ENCODE assay signal across 17 cellular contexts in genomic region chr3:54857343-54857742, GRCh38.
DNase-seq lines count a peak whose midpoint lies in the region; ATAC-seq and TF ChIP-seq lines count a peak whose summit lies in the region.
"Had no signal": no experiment of that assay in that cellular context is flagged by ENCODE, and none has a peak within 500 bp of the region (broad histone marks: within the 10 kb centered on the region; RNA-seq: fewer than 3 reads in every experiment).

No MANE protein-coding gene starts in this region.

- no peak overlapping the region for H3K4me2 ChIP-seq in IMR-90 (ENCODE audit: low read depth, low read length)
- H3K4me2 ChIP-seq in PC-9: no peak overlapping the region

- H4K20me1 ChIP-seq in IMR-90 (ENCODE audit: insufficient read depth, low read length) (no peaks in the 10 kb centered on the region), PC-9 (ENCODE audit: insufficient read depth) (no peaks in the 10 kb centered on the region)

- peak overlapping the region; percentile 39; the same call in 1 of the 2 replicates for H2BK120ac ChIP-seq in IMR-90 (ENCODE audit: low read depth, low read length)

- H3K4me1 ChIP-seq in IMR-90 (ENCODE audit: control insufficient read depth, insufficient read depth, low read length): peaks cover 11% of the 10 kb centered on the region
- no peaks in the 10 kb centered on the region for H3K4me1 ChIP-seq in foreskin keratinocyte
- peaks cover 11% of the 10 kb centered on the region; the same call in 1 of the 2 replicates for H3K4me1 ChIP-seq in PC-9 (replicated peaks; ENCODE audit: insufficient read depth)

- no peak overlapping the region for H2AK5ac ChIP-seq in IMR-90 (ENCODE audit: low read depth, low read length)

- H3K4me3 ChIP-seq in IMR-90 (ENCODE audit: insufficient read depth, low read depth, low read length) (no peak overlapping the region), PC-9 (no peak overlapping the region)
- H3K4me3 ChIP-seq: gastroesophageal sphincter had no signal

- no peaks in the 10 kb centered on the region for H3K9me3 ChIP-seq in IMR-90 (ENCODE audit: control insufficient read depth, insufficient read depth, low read length)
- H3K9me3 ChIP-seq in PC-9 (ENCODE audit: insufficient read depth, low read depth): no peaks in the 10 kb centered on the region
- H3K9me3 ChIP-seq: gastroesophageal sphincter had no signal

- no peaks in the 10 kb centered on the region for H3K79me2 ChIP-seq in PC-9 (ENCODE audit: low read depth)

- H3K9me1 ChIP-seq in IMR-90 (ENCODE audit: insufficient read depth, low read length): 0 out of 2 replicates have a peak, but pooled peaks cover 10% of the 10 kb centered on the region

- no peak overlapping the region for H3K27ac ChIP-seq in IMR-90 (ENCODE audit: insufficient read depth, low read length)
- no peak overlapping the region for H3K27ac ChIP-seq in foreskin keratinocyte
- H3K27ac ChIP-seq in PC-9: no peak overlapping the region
- H3K27ac ChIP-seq: gastroesophageal sphincter, WERI-Rb-1 had no signal

- TF ChIP-seq RAD21 in IMR-90 (IDR thresholded peaks at IDR 0.05; ENCODE audit: low read length): no peak

- POLR2A ChIA-PET in IMR-90 (lab: Charles Lee; ENCODE audit: unreplicated experiment) (no interaction called here), PC-9 (lab: Charles Lee; ENCODE audit: unreplicated experiment) (no interaction called here)

- H2BK15ac ChIP-seq in IMR-90 (ENCODE audit: low read depth, low read length): peak overlapping the region; percentile 86; the same call in 1 of the 3 replicates

- no peaks in the 10 kb centered on the region for H3F3A ChIP-seq in PC-9 (ENCODE audit: insufficient read depth, low read depth)

- H3K9me2 ChIP-seq in PC-9 (ENCODE audit: insufficient read depth): no peaks in the 10 kb centered on the region

- dilution Hi-C loops in IMR-90 (cut with HindIII; ENCODE audit: low sequenced_read_pairs, unreplicated experiment): no loop called here

- TF ChIP-seq CTCF in IMR-90 (conservative IDR thresholded peaks at IDR 0.05; ENCODE audit: low read depth, low read length) (no peak), foreskin keratinocyte (conservative IDR thresholded peaks at IDR 0.05) (no peak), PC-9 (conservative IDR thresholded peaks at IDR 0.05) (no peak)

- no peak overlapping the region for H4K5ac ChIP-seq in IMR-90 (ENCODE audit: low read depth, low read length)

- 0 out of 4 replicates have a peak overlapping the region, but pooled peaks of 1 of the 2 experiments have one; percentile 44 for H4K8ac ChIP-seq in IMR-90 (ENCODE audit: low read depth in 2 of 2, low read length in 2 of 2)

- in situ Hi-C loops in IMR-90 (cut with MboI; ENCODE audit: low sequenced_read_pairs): loop anchor here (25.0 kb wide), 1 partner anchor 405 kb away; no protein-coding TSS in a partner anchor

- DNase-seq in IMR-90: no peak
- peak; percentile 46 for DNase-seq in T1000 (lab: John Stamatoyannopoulos, UW)
- DNase-seq in foreskin keratinocyte: peak; percentile 54 to 74
- DNase-seq in PC-9: no peak
- DNase-seq: activated gamma-delta T cell; central memory CD4-positive, alpha-beta T cell; naive thymus-derived CD8-positive, alpha-beta T cell; posterior cingulate gyrus; SIG-M5; stimulated activated CD4-positive, alpha-beta T cell treated with anti-CD3 and anti-CD28 coated beads, Interleukin-1b, Interleukin-23, amount 100 ng/mL, for 48 hours; stimulated activated naive B cell treated with anti-CD40 and anti-IgM and Interleukin-4, amounts not matched to agents 10 μg/mL and 1 μg/mL and 100 μg/mL, for 72 hours; WERI-Rb-1 had no signal

- no peaks in the 10 kb centered on the region for H3K79me1 ChIP-seq in IMR-90 (ENCODE audit: low read depth in 1 of 2, low read length in 2 of 2)

- ATAC-seq in IMR-90 (ENCODE audit: low read depth) (no peak), foreskin keratinocyte (peak; percentile 75), HG03521 (IDR thresholded peaks at IDR 0.05; ENCODE audit: unreplicated experiment) (no peak), GM18498 (IDR thresholded peaks at IDR 0.05; ENCODE audit: unreplicated experiment) (no peak), HG02610 (IDR thresholded peaks at IDR 0.05; ENCODE audit: unreplicated experiment) (no peak)
- ATAC-seq: gastroesophageal sphincter; HCT116; naive thymus-derived CD8-positive, alpha-beta T cell; stimulated activated naive B cell treated with anti-CD40 and anti-IgM and Interleukin-4, amounts not matched to agents 10 μg/mL and 1 μg/mL and 100 μg/mL, for 72 hours had no signal

- CTCF ChIA-PET in IMR-90 (lab: Yijun Ruan, JAX) (no interaction called here), PC-9 (lab: Charles Lee) (no interaction called here)

- no TSS peak for BruUV-seq in IMR-90 (replicated peaks; lab: Mats Ljungman, UMichigan)
- BruUV-seq in PC-9 (replicated peaks; lab: Mats Ljungman, UMichigan): no TSS peak

- H3K36me3 ChIP-seq in IMR-90 (ENCODE audit: control insufficient read depth, insufficient read depth, low read length) (no peaks in the 10 kb centered on the region), PC-9 (ENCODE audit: low read depth) (no peaks in the 10 kb centered on the region)
- H3K36me3 ChIP-seq: gastroesophageal sphincter, WERI-Rb-1 had no signal

- intact Hi-C loops in IMR-90 (cut with micrococcal nuclease): loop anchor here (5.0 kb wide), 1 partner anchor 1040 kb away; no protein-coding TSS in a partner anchor
- intact Hi-C loops in PC-9 (cut with micrococcal nuclease; ENCODE audit: unreplicated experiment): loop anchor here (2.0 to 10.0 kb wide), 3 partner anchors 505 to 1393 kb away; no protein-coding TSS in a partner anchor

- H3K14ac ChIP-seq in IMR-90 (replicated peaks; ENCODE audit: low read depth, low read length): 0 out of 2 replicates have a peak overlapping the region, but pooled peaks have one; percentile 29

- no peak overlapping the region; the same call in 1 of the 2 replicates for H3K4ac ChIP-seq in IMR-90 (ENCODE audit: low read depth, low read length)

- H2BK20ac ChIP-seq in IMR-90 (ENCODE audit: low read depth, low read length): peak overlapping the region; percentile 10; the same call in 1 of the 2 replicates

- no peak overlapping the region for H3K9ac ChIP-seq in IMR-90 (ENCODE audit: low read depth, low read length)

- no peaks in the 10 kb centered on the region; the same call in 1 of the 2 replicates for H3K27me3 ChIP-seq in IMR-90 (ENCODE audit: control insufficient read depth, insufficient read depth, low read length)
- H3K27me3 ChIP-seq in foreskin keratinocyte: no peaks in the 10 kb centered on the region
- no peaks in the 10 kb centered on the region for H3K27me3 ChIP-seq in PC-9 (ENCODE audit: insufficient read depth, low read depth)
- H3K27me3 ChIP-seq: gastroesophageal sphincter had no signal

- no peak overlapping the region for H2AK9ac ChIP-seq in IMR-90 (replicated peaks; ENCODE audit: low read depth, low read length, poor library complexity)

- H3K56ac ChIP-seq in IMR-90 (ENCODE audit: extremely low read depth, insufficient read depth, low read length): no peak overlapping the region

- H2BK5ac ChIP-seq in IMR-90 (ENCODE audit: low read depth, low read length, poor library complexity, severe bottlenecking): no peak overlapping the region

- H2AFZ ChIP-seq in IMR-90 (replicated peaks; ENCODE audit: low read length, poor library complexity): no peak overlapping the region
- no peak overlapping the region for H2AFZ ChIP-seq in PC-9

- WGBS in IMR-90 (ENCODE audit: extremely low coverage in 2 of 2, insufficient read length in 1 of 2), 2 experiments: 55% methylated on average over 2 of the region's 3 CpGs; no CpG with 5 or more reads in 1 of the 2 experiments

- no peak for TF ChIP-seq POLR2A in IMR-90 (IDR thresholded peaks at IDR 0.05; ENCODE audit: low read depth, low read length)

- peak overlapping the region; percentile 7; the same call in 1 of the 2 replicates for H4K91ac ChIP-seq in IMR-90 (ENCODE audit: insufficient read depth, low read depth, low read length)

- no peak overlapping the region for H3K18ac ChIP-seq in IMR-90 (ENCODE audit: low read depth, low read length)

- H3K23ac ChIP-seq in IMR-90 (ENCODE audit: low read depth, low read length): no peak overlapping the region

TF ChIP-seq in IMR-90, 13 proteins besides CTCF, POLR2A, EP300 and RAD21:
- no peak for TF ChIP-seq SMC3 (IDR thresholded peaks at IDR 0.05; ENCODE audit: low read depth, low read length)

Comparison
In these comparisons a context has a peak if more than half of its experiments do, and no peak if none do; other contexts are left out.
1. DNase-seq: peak in T1000 (single experiment) and foreskin keratinocyte (2 of 2); none in IMR-90 (single experiment) and PC-9 (0 of 2).